In genomic region chr2:53561155-53561554, GRCh38 we compare ENCODE assay signal across 26 cellular contexts.
"Had no signal": no experiment of that assay in that cellular context is flagged by ENCODE, and none has a peak within 500 bp of the region (broad histone marks: within the 10 kb centered on the region; RNA-seq: fewer than 3 reads in every experiment).

No MANE protein-coding gene starts in this region.

- H3K4me3 ChIP-seq: neural progenitor cell, psoas muscle, right lobe of liver, sigmoid colon, smooth muscle cell, spleen, suprapubic skin, testis, tibial artery, transverse colon, upper lobe of right lung, vagina had no signal

- H3K27ac ChIP-seq: neural progenitor cell, parathyroid adenoma, psoas muscle, right lobe of liver, sigmoid colon, spleen, suprapubic skin, testis, tibial artery, transverse colon, upper lobe of right lung, vagina had no signal

- ATAC-seq: naive thymus-derived CD4-positive, alpha-beta T cell; natural killer cell; psoas muscle; right cardiac atrium; right lobe of liver; stimulated activated naive CD8-positive, alpha-beta T cell treated with anti-CD3 and anti-CD28 coated beads, Interleukin-15, amount 100 ng/mL, for 72 hours; stimulated activated naive CD8-positive, alpha-beta T cell treated with anti-CD3 and anti-CD28 coated beads, Interleukin-15, Interleukin-2, amounts not matched to agents 100 U/mL and 50 U/mL, for 24 hours had no signal

- H3K27me3 ChIP-seq: neural progenitor cell, right lobe of liver, sigmoid colon, spleen, suprapubic skin, testis, tibial artery, transverse colon, upper lobe of right lung, vagina had no signal

- DNase-seq: naive thymus-derived CD4-positive, alpha-beta T cell; natural killer cell; posterior cingulate gyrus; psoas muscle; right cardiac atrium; right lobe of liver; sigmoid colon; spleen; stimulated activated CD4-positive, alpha-beta T cell treated with anti-CD3 and anti-CD28 coated beads, Interleukin-12 subunit alpha, Interleukin-12 subunit beta, amount 100 ng/mL, for 4 hours; stimulated activated CD4-positive, alpha-beta T cell treated with anti-CD3 and anti-CD28 coated beads, Interleukin-1b, Interleukin-23, amount 100 ng/mL, for 48 hours; stimulated activated CD4-positive, alpha-beta T cell treated with anti-CD3 and anti-CD28 coated beads, Interleukin-4, amount 100 ng/mL, for 1 hour; stimulated activated CD4-positive, alpha-beta T cell treated with anti-CD3 and anti-CD28 coated beads, Interleukin-4, amount 100 ng/mL, for 4 hours; stimulated activated CD8-positive, alpha-beta memory T cell treated with anti-CD3 and anti-CD28 coated beads, Interleukin-4, amount 100 ng/mL, for 48 hours; stimulated activated naive CD4-positive, alpha-beta T cell; stimulated activated naive CD8-positive, alpha-beta T cell treated with anti-CD3 and anti-CD28 coated beads, Interleukin-15, amount 100 ng/mL, for 72 hours; stimulated activated naive CD8-positive, alpha-beta T cell treated with anti-CD3 and anti-CD28 coated beads, Interleukin-15, Interleukin-2, amounts not matched to agents 100 U/mL and 50 U/mL, for 24 hours; substantia nigra; testis; tibial artery; transverse colon; upper lobe of right lung had no signal

- H3K36me3 ChIP-seq: neural progenitor cell, right lobe of liver, sigmoid colon, spleen, suprapubic skin, tibial artery, transverse colon, upper lobe of right lung, vagina had no signal

- H3K4me1 ChIP-seq: neural progenitor cell, parathyroid adenoma, psoas muscle, right lobe of liver, spleen, suprapubic skin, testis, tibial artery, upper lobe of right lung, vagina had no signal

- H3K9me3 ChIP-seq: right lobe of liver, sigmoid colon, testis, transverse colon, upper lobe of right lung, vagina had no signal

- H3K4me2 ChIP-seq: neural progenitor cell, smooth muscle cell had no signal
